In genomic region chr17:78143214-78144145, GRCh38 we compare ENCODE assay signal across 10 cellular contexts. TPM values are rescaled to one million over a fixed set of nuclear protein-coding genes. Genes with fewer than 3 reads are reported as not detected.
DNase-seq lines count a peak whose midpoint lies in the region; ATAC-seq and TF ChIP-seq lines count a peak whose summit lies in the region.
"Had no signal": no experiment of that assay in that cellular context is flagged by ENCODE, and none has a peak within 500 bp of the region (broad histone marks: within the 10 kb centered on the region; RNA-seq: fewer than 3 reads in every experiment).

No MANE protein-coding gene starts in this region.

- H3K23ac ChIP-seq in trophoblast cell (ENCODE audit: low read length), result no peak overlapping the region

- no peak for ATAC-seq in HCT116
- ATAC-seq in naive thymus-derived CD8-positive, alpha-beta T cell, result no peak
- ATAC-seq: activated CD4-positive, CD25-positive, alpha-beta regulatory T cell treated with anti-CD3 and anti-CD28 coated beads, Interleukin-2, amount 50 U/mL, for 24 hours had no signal

- in situ Hi-C loops in ACHN (cut with HindIII; ENCODE audit: low pct_ligation_motif_present, low pct_unique_long_range_greater_than_20kb, low sequenced_read_pairs), result no loop called here

- H3K4me3 ChIP-seq in BLaER1 treated with 17β-estradiol and CSF1 and Interleukin-3, amounts not matched to agents 10 nM and 100 nM, result no peak overlapping the region
- H3K4me3 ChIP-seq in HCT116 (replicated peaks in 1 of 2; ENCODE audit: low read depth in 1 of 2, low read length in 2 of 2), result no peak overlapping the region
- H3K4me3 ChIP-seq in trophoblast cell (ENCODE audit: low read depth, low read length), result no peak overlapping the region

- peaks cover 60 to 94% (median 73%) of the 10 kb centered on the region in 10 experiments for H3K4me1 ChIP-seq in BLaER1 treated with 17β-estradiol and CSF1 and Interleukin-3, amounts not matched to agents 10 nM and 100 nM
- H3K4me1 ChIP-seq in HCT116 (ENCODE audit: control insufficient read depth in 1 of 2, insufficient read depth in 2 of 2, low read length in 2 of 2) (peaks cover 54 to 73% of the 10 kb centered on the region in 2 experiments), trophoblast cell (ENCODE audit: control insufficient read depth in 1 of 2, insufficient read depth in 2 of 2, low read length in 2 of 2) (no peaks in the 10 kb centered on the region)

- CTCF ChIA-PET in HCT116 (lab: Charles Lee), result interaction anchor here (1.2 to 1.8 kb wide), 5 partner anchors 19 to 108 kb away, joined by 3 to 6 read pairs (median 4); partner anchors contain the start of genes AFMID and TK1

- H3K9ac ChIP-seq in BLaER1 treated with 17β-estradiol and CSF1 and Interleukin-3, amounts not matched to agents 10 nM and 100 nM, result peak overlapping the region in 7 of 11 experiments; percentile 24 to 52 (median 36); a peak in 8 of 22 replicates
- peak overlapping the region; percentile 31; the same call in 1 of the 2 replicates for H3K9ac ChIP-seq in HCT116 (ENCODE audit: low read length)
- no peak overlapping the region for H3K9ac ChIP-seq in trophoblast cell (ENCODE audit: low read length)

- peaks cover 0 to 52% (median 3%) of the 10 kb centered on the region in 11 experiments; a peak in 13 of 22 replicates for H4K20me1 ChIP-seq in BLaER1 treated with 17β-estradiol and CSF1 and Interleukin-3, amounts not matched to agents 10 nM and 100 nM
- no peaks in the 10 kb centered on the region for H4K20me1 ChIP-seq in HCT116 (ENCODE audit: insufficient read depth)

- H3K79me1 ChIP-seq in trophoblast cell (ENCODE audit: low read length), result no peaks in the 10 kb centered on the region

- H3K4me2 ChIP-seq in BLaER1 treated with 17β-estradiol and CSF1 and Interleukin-3, amounts not matched to agents 10 nM and 100 nM, result peak overlapping the region in 9 of 11 experiments; percentile 29 to 92 (median 77); a peak in 15 of 22 replicates
- H3K4me2 ChIP-seq in HCT116 (ENCODE audit: low read length), result peak overlapping the region; percentile 58
- H3K4me2 ChIP-seq in trophoblast cell (ENCODE audit: low read length), result no peak overlapping the region

- H2AFZ ChIP-seq in HCT116 (ENCODE audit: low read depth, low read length, poor library complexity, severe bottlenecking) (no peak overlapping the region), trophoblast cell (ENCODE audit: insufficient read depth, low read length, poor library complexity) (no peak overlapping the region)

- no peaks in the 10 kb centered on the region for H3K27me3 Mint-ChIP-seq in naive thymus-derived CD8-positive, alpha-beta T cell

- peak overlapping the region; percentile 19 to 88 (median 78) for H3K27ac Mint-ChIP-seq in naive thymus-derived CD8-positive, alpha-beta T cell

- TF ChIP-seq CTCF in HCT116 (IDR thresholded peaks at IDR 0.05 in 2 of 3, conservative IDR thresholded peaks at IDR 0.05 in 1 of 3; ENCODE audit: borderline replicate concordance in 1 of 3, insufficient read depth in 1 of 3, low read depth in 2 of 3, low read length in 2 of 3), result no peak

- peaks cover 0 to 28% (median 8%) of the 10 kb centered on the region in 3 donors for H3K36me3 Mint-ChIP-seq in naive thymus-derived CD8-positive, alpha-beta T cell

- H4K91ac ChIP-seq in trophoblast cell (ENCODE audit: low read depth, low read length), result no peak overlapping the region

- H3K27ac ChIP-seq in BLaER1 treated with 17β-estradiol and CSF1 and Interleukin-3, amounts not matched to agents 10 nM and 100 nM, result peak overlapping the region in 9 of 11 experiments; percentile 1 to 66 (median 57); a peak in 15 of 22 replicates
- H3K27ac ChIP-seq in HCT116 (ENCODE audit: low read depth, low read length), result no peak overlapping the region; the same call in 1 of the 2 replicates
- H3K27ac ChIP-seq in cingulate gyrus (ENCODE audit: low read depth, low read length), result peak overlapping the region; percentile 54
- H3K27ac ChIP-seq in trophoblast cell (ENCODE audit: low read depth, low read length), result no peak overlapping the region

- peaks cover 0 to 22% (median 0%) of the 10 kb centered on the region in 11 experiments; a peak in 9 of 22 replicates for H3K36me3 ChIP-seq in BLaER1 treated with 17β-estradiol and CSF1 and Interleukin-3, amounts not matched to agents 10 nM and 100 nM
- no peaks in the 10 kb centered on the region for H3K36me3 ChIP-seq in HCT116 (ENCODE audit: control insufficient read depth in 1 of 2, insufficient read depth in 2 of 2, low read length in 2 of 2)
- H3K36me3 ChIP-seq in trophoblast cell (ENCODE audit: control insufficient read depth in 1 of 2, insufficient read depth in 2 of 2, low read length in 2 of 2), result no peaks in the 10 kb centered on the region

- no peak overlapping the region for H2AK5ac ChIP-seq in trophoblast cell (ENCODE audit: low read length)

- BruUV-seq in HCT116 (replicated peaks; lab: Mats Ljungman, UMichigan), result no TSS peak

- peaks cover 24 to 73% (median 63%) of the 10 kb centered on the region in 4 donors for H3K4me1 Mint-ChIP-seq in naive thymus-derived CD8-positive, alpha-beta T cell

- no peak overlapping the region for H3K18ac ChIP-seq in trophoblast cell (ENCODE audit: low read length)

- H3K4ac ChIP-seq in trophoblast cell (ENCODE audit: low read depth, low read length), result no peak overlapping the region

- H3K9me2 ChIP-seq in HCT116 (ENCODE audit: insufficient read depth), result no peaks in the 10 kb centered on the region

- H3K27me3 ChIP-seq in BLaER1 treated with 17β-estradiol and CSF1 and Interleukin-3, amounts not matched to agents 10 nM and 100 nM, result no peaks in the 10 kb centered on the region
- H3K27me3 ChIP-seq in HCT116 (ENCODE audit: insufficient read depth, low read length) (no peaks in the 10 kb centered on the region), trophoblast cell (ENCODE audit: insufficient read depth, low read length) (no peaks in the 10 kb centered on the region)

- TF ChIP-seq POLR2A in HCT116 (IDR thresholded peaks at IDR 0.05; ENCODE audit: borderline replicate concordance, extremely low read depth, insufficient read depth, insufficient read length), result no peak

- H2BK12ac ChIP-seq in trophoblast cell (ENCODE audit: low read length), result no peak overlapping the region

- H3K9me3 Mint-ChIP-seq in naive thymus-derived CD8-positive, alpha-beta T cell, result peaks cover 0 to 2% (median 0%) of the 10 kb centered on the region in 9 donors

- intact Hi-C loops in HCT116 (cut with micrococcal nuclease), result no loop called here

- H4K12ac ChIP-seq in trophoblast cell (ENCODE audit: low read depth, low read length), result no peak overlapping the region

- POLR2A ChIA-PET in HCT116 (lab: Charles Lee), result interaction anchor here (0.8 to 1.8 kb wide), 4 partner anchors 8 to 43 kb away, joined by 3 to 9 read pairs (median 6); partner anchors contain the start of genes AFMID and TK1
- POLR2A ChIA-PET in naive thymus-derived CD8-positive, alpha-beta T cell (lab: Charles Lee), result interaction anchor here (1.0 to 30.2 kb wide), 7 partner anchors 9 to 34 kb away, joined by 3 to 1112 read pairs (median 8); partner anchors contain the start of genes TMC6 and TMC8

- WGBS in trophoblast cell (ENCODE audit: extremely low coverage, insufficient coverage, insufficient read length), result no CpG with 5 or more reads among the region's 21 CpGs

- H4K8ac ChIP-seq in trophoblast cell (ENCODE audit: low read depth, low read length), result no peak overlapping the region

- RAD21 ChIA-PET in HCT116 (lab: Charles Lee; ENCODE audit: low non-redundant PET in 1 of 2, low total read pairs in 2 of 2, uncharacterized antibody in 2 of 2, unreplicated experiment in 2 of 2), result interaction anchor here (0.7 to 1.2 kb wide), 2 partner anchors 33 to 55 kb away, joined by 3 read pairs; no protein-coding TSS in a partner anchor

- no peak overlapping the region for H3K14ac ChIP-seq in trophoblast cell (ENCODE audit: low read length)

- no peak overlapping the region for H2BK5ac ChIP-seq in trophoblast cell (ENCODE audit: low read depth, low read length, poor library complexity)

- H2BK120ac ChIP-seq in trophoblast cell (ENCODE audit: insufficient read depth, low read length, poor library complexity), result no peak overlapping the region

- DNase-seq in HCT116 (ENCODE audit: low read depth, low spot score) (no peak), trophoblast cell (no peak), ACHN (no peak), NCI-H1105 treated with DMSO at 0.1 percent for 48 hours (lab: John Stamatoyannopoulos, UW) (no peak), NCI-H1930 (lab: John Stamatoyannopoulos, UW) (no peak)
- DNase-seq in naive thymus-derived CD8-positive, alpha-beta T cell, result no peak
- DNase-seq: activated gamma-delta T cell treated with Interleukin-2 at 50 U/mL for 16 hours had no signal

- H3K4me3 Mint-ChIP-seq in naive thymus-derived CD8-positive, alpha-beta T cell, result peak overlapping the region in 1 of 10 donors; percentile 12

- TF ChIP-seq RAD21 in HCT116 (IDR thresholded peaks at IDR 0.05; ENCODE audit: low read depth), result no peak

- no peaks in the 10 kb centered on the region for H3K9me3 ChIP-seq in BLaER1 treated with 17β-estradiol and CSF1 and Interleukin-3, amounts not matched to agents 10 nM and 100 nM (replicated peaks in 1 of 11)
- H3K9me3 ChIP-seq in HCT116 (ENCODE audit: control insufficient read depth in 1 of 2, insufficient read depth in 1 of 2, low read depth in 1 of 2, low read length in 2 of 2) (no peaks in the 10 kb centered on the region), trophoblast cell (ENCODE audit: insufficient read depth, low read depth, low read length) (peaks cover 4% of the 10 kb centered on the region)

- H3K79me2 ChIP-seq in HCT116 (ENCODE audit: insufficient read depth, low read length) (no peaks in the 10 kb centered on the region), trophoblast cell (ENCODE audit: control insufficient read depth, insufficient read depth, low read length, poor library complexity) (no peaks in the 10 kb centered on the region)

RNA-seq across cellular contexts. Expression of gene C17orf99, which starts 2.7 kb away (rescaled TPM):
- not detected for total RNA-seq in HCT116 (2021; ENCODE audit: unreplicated experiment)
- polyA plus RNA-seq in HCT116 (2012), result not detected in 2 replicates
- under 1 TPM in 1 of 2 experiments, not detected in 1; 0.60 TPM for total RNA-seq in naive thymus-derived CD8-positive, alpha-beta T cell
- polyA plus RNA-seq in naive thymus-derived CD8-positive, alpha-beta T cell, result not detected
- polyA plus RNA-seq in trophoblast cell (2013), result not detected in 2 replicates

RNA-seq across cellular contexts. Expression of gene TMC8, which starts 12.9 kb away (rescaled TPM):
- 7.8 TPM for total RNA-seq in HCT116 (2021; ENCODE audit: unreplicated experiment)
- polyA plus RNA-seq in HCT116 (2012), result 4.7 and 6.0 TPM in 2 replicates
- 100 to 1,000 TPM; 367 to 370 TPM for total RNA-seq in naive thymus-derived CD8-positive, alpha-beta T cell
- 100 to 1,000 TPM in 1 of 3 donors, 10 to 100 TPM in 2; 62.5 to 141 (median 72.9) TPM for polyA plus RNA-seq in naive thymus-derived CD8-positive, alpha-beta T cell
- 0.26 and 0.70 TPM in 2 replicates for polyA plus RNA-seq in trophoblast cell (2013)

RNA-seq across cellular contexts. Expression of gene TMC6, which starts 14.9 kb away (rescaled TPM):
- 142 TPM for total RNA-seq in HCT116 (2021; ENCODE audit: unreplicated experiment)
- 93.2 and 96.7 TPM in 2 replicates for polyA plus RNA-seq in HCT116 (2012)
- total RNA-seq in naive thymus-derived CD8-positive, alpha-beta T cell, result 100 to 1,000 TPM; 809 to 819 TPM
- 100 to 1,000 TPM; 186 to 253 (median 209) TPM for polyA plus RNA-seq in naive thymus-derived CD8-positive, alpha-beta T cell
- 36.7 and 38.3 TPM in 2 replicates for polyA plus RNA-seq in trophoblast cell (2013)

RNA-seq across cellular contexts. Expression of gene SYNGR2, which starts 24.9 kb away (rescaled TPM):
- 148 TPM for total RNA-seq in HCT116 (2021; ENCODE audit: unreplicated experiment)
- polyA plus RNA-seq in HCT116 (2012), result 159 and 197 TPM in 2 replicates
- total RNA-seq in naive thymus-derived CD8-positive, alpha-beta T cell, result 10 to 100 TPM; 58.1 to 66.6 TPM
- polyA plus RNA-seq in naive thymus-derived CD8-positive, alpha-beta T cell, result 100 to 1,000 TPM in 1 of 3 donors, 10 to 100 TPM in 2; 88.4 to 108 (median 92.1) TPM
- polyA plus RNA-seq in trophoblast cell (2013), result 30.3 and 34.2 TPM in 2 replicates

RNA-seq across cellular contexts. Expression of gene TK1, which starts 43.4 kb away (rescaled TPM):
- total RNA-seq in HCT116 (2021; ENCODE audit: unreplicated experiment), result 315 TPM
- 372 and 415 TPM in 2 replicates for polyA plus RNA-seq in HCT116 (2012)
- total RNA-seq in naive thymus-derived CD8-positive, alpha-beta T cell, result not detected
- polyA plus RNA-seq in naive thymus-derived CD8-positive, alpha-beta T cell, result 1 to 10 TPM in 1 of 3 donors, under 1 TPM in 1, not detected in 1; 0.18 to 1.1 TPM
- 55.5 and 56.1 TPM in 2 replicates for polyA plus RNA-seq in trophoblast cell (2013)

Comparison
In these comparisons a context has a peak if more than half of its experiments do, and no peak if none do; other contexts are left out.
1. H3K27ac ChIP-seq: peak in BLaER1 treated with 17β-estradiol and CSF1 and Interleukin-3, amounts not matched to agents 10 nM and 100 nM (9 of 11) and cingulate gyrus (single experiment); none in HCT116 (single experiment) and trophoblast cell (single experiment).
2. RNA of gene TMC8, which starts 12.9 kb away (total RNA-seq): 367 to 370 TPM in naive thymus-derived CD8-positive, alpha-beta T cell; 7.8 TPM in HCT116 (single experiment); every median in the first group is over 10 times any median in the second.